29 cellular contexts compared by ENCODE assay signal in the genomic region with DNA sequence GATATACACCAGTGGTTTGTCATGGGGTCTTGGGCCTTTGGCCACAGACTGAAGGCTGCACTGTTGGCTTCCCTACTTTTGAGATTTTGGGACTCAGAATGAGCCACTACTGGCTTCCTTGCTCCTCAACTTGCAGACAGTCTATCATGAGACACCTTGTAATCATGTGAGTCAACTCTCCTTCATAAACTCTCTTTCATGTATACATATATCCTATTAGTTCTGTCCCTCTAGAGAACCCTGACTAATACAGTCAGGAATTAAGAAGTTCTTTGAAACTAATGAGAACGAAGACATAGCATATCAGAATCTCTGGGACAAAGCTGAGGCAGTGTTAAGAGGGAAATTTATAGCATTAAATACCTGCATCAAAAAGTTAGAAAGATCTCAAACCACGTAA.
"Had no signal": no experiment of that assay in that cellular context is flagged by ENCODE, and none has a peak within 500 bp of the region (broad histone marks: within the 10 kb centered on the region; RNA-seq: fewer than 3 reads in every experiment).

No MANE protein-coding gene starts in this region.

- H3K4me3 Mint-ChIP-seq: activated CD4-positive, alpha-beta memory T cell treated with anti-CD3 and anti-CD28 coated beads for 36 hours; activated CD4-positive, alpha-beta T cell treated with anti-CD3 and anti-CD28 coated beads for 36 hours; activated CD4-positive, alpha-beta T cell treated with anti-CD3 and anti-CD28 coated beads, Interleukin-2, amount 10 ng/mL, durations not matched to agents 24 days and 14 days; activated CD8-positive, alpha-beta memory T cell treated with anti-CD3 and anti-CD28 coated beads, Interleukin-2, amount 10 ng/mL, durations not matched to agents 7 days and 5 days; activated CD8-positive, alpha-beta T cell treated with anti-CD3 and anti-CD28 coated beads, Interleukin-2, amount 10 ng/mL, durations not matched to agents 7 days and 5 days; activated naive CD4-positive, alpha-beta T cell treated with anti-CD3 and anti-CD28 coated beads, Interleukin-2, amount 10 ng/mL, durations not matched to agents 7 days and 5 days; activated naive CD8-positive, alpha-beta T cell treated with anti-CD3 and anti-CD28 coated beads, Interleukin-2, amount 10 ng/mL, durations not matched to agents 7 days and 5 days; activated T-helper 1 cell treated with anti-CD3 and anti-CD28 coated beads, Interleukin-12 subunit alpha, Interleukin-12 subunit beta, Interleukin-2, Interleukin-4 antibody, amounts not matched to agents 30 ng/mL and 10 ng/mL and 1 ng/mL, durations not matched to agents 14 hours and 24 hours and 36 hours; T-cell; T-helper 1 cell treated with Interleukin-12 subunit alpha and Interleukin-12 subunit beta and Interleukin-4 antibody, amounts not matched to agents 30 μg/mL and 1 μg/mL, for 36 hours had no signal

- H3K27me3 ChIP-seq: brain microvascular endothelial cell had no signal

- H3K27me3 Mint-ChIP-seq: activated CD4-positive, alpha-beta memory T cell treated with anti-CD3 and anti-CD28 coated beads for 36 hours; activated CD4-positive, alpha-beta T cell treated with anti-CD3 and anti-CD28 coated beads for 36 hours; activated CD4-positive, alpha-beta T cell treated with anti-CD3 and anti-CD28 coated beads, Interleukin-2, amount 10 ng/mL, durations not matched to agents 24 days and 14 days; activated CD8-positive, alpha-beta memory T cell treated with anti-CD3 and anti-CD28 coated beads, Interleukin-2, amount 10 ng/mL, durations not matched to agents 7 days and 5 days; activated naive CD4-positive, alpha-beta T cell treated with anti-CD3 and anti-CD28 coated beads, Interleukin-2, amount 10 ng/mL, durations not matched to agents 7 days and 5 days; activated naive CD8-positive, alpha-beta T cell treated with anti-CD3 and anti-CD28 coated beads, Interleukin-2, amount 10 ng/mL, durations not matched to agents 7 days and 5 days; T-cell had no signal

- H3K36me3 Mint-ChIP-seq: activated CD8-positive, alpha-beta memory T cell treated with anti-CD3 and anti-CD28 coated beads, Interleukin-2, amount 10 ng/mL, durations not matched to agents 7 days and 5 days; activated naive CD4-positive, alpha-beta T cell treated with anti-CD3 and anti-CD28 coated beads, Interleukin-2, amount 10 ng/mL, durations not matched to agents 7 days and 5 days; activated naive CD8-positive, alpha-beta T cell treated with anti-CD3 and anti-CD28 coated beads, Interleukin-2, amount 10 ng/mL, durations not matched to agents 7 days and 5 days had no signal

- DNase-seq: activated CD4-positive, alpha-beta memory T cell treated with anti-CD3 and anti-CD28 coated beads for 36 hours; activated CD4-positive, alpha-beta T cell treated with anti-CD3 and anti-CD28 coated beads for 36 hours; activated CD4-positive, alpha-beta T cell treated with anti-CD3 and anti-CD28 coated beads, Interleukin-2, amount 10 ng/mL, durations not matched to agents 24 days and 14 days; activated CD4-positive, CD25-positive, alpha-beta regulatory T cell; activated CD4-positive, CD25-positive, alpha-beta regulatory T cell treated with anti-CD3 and anti-CD28 coated beads, Interleukin-2, amount 50 U/mL, for 72 hours; activated CD8-positive, alpha-beta memory T cell treated with anti-CD3 and anti-CD28 coated beads, Interleukin-2, amount 10 ng/mL, durations not matched to agents 7 days and 5 days; activated CD8-positive, alpha-beta memory T cell treated with anti-CD3 and anti-CD28 coated beads, Interleukin-2, amount 50 U/mL, for 4 hours; activated CD8-positive, alpha-beta T cell treated with anti-CD3 and anti-CD28 coated beads, Interleukin-2, amount 10 ng/mL, durations not matched to agents 7 days and 5 days; activated gamma-delta T cell; activated naive CD4-positive, alpha-beta T cell; activated naive CD4-positive, alpha-beta T cell treated with anti-CD3 and anti-CD28 coated beads, Interleukin-2, amount 10 ng/mL, durations not matched to agents 7 days and 5 days; activated naive CD8-positive, alpha-beta T cell treated with anti-CD3 and anti-CD28 coated beads, Interleukin-2, amount 10 ng/mL, durations not matched to agents 7 days and 5 days; activated T-cell treated with anti-CD3 and anti-CD28 coated beads, Interleukin-2, amount 50 U/mL, for 1 hour; activated T-cell treated with anti-CD3 and anti-CD28 coated beads, Interleukin-2, amount 50 U/mL, for 48 hours; amniotic stem cell; anterior cingulate cortex; brain microvascular endothelial cell; caudate nucleus; cortex of kidney; dermis blood vessel endothelial cell; effector CD4-positive, alpha-beta T cell; head of caudate nucleus; hippocampal formation; T-cell; T1000 had no signal

- H3K27ac ChIP-seq: brain microvascular endothelial cell had no signal

- H3K4me1 Mint-ChIP-seq: activated CD4-positive, alpha-beta T cell treated with anti-CD3 and anti-CD28 coated beads for 36 hours; activated CD4-positive, alpha-beta T cell treated with anti-CD3 and anti-CD28 coated beads, Interleukin-2, amount 10 ng/mL, durations not matched to agents 24 days and 14 days; activated CD8-positive, alpha-beta memory T cell treated with anti-CD3 and anti-CD28 coated beads, Interleukin-2, amount 10 ng/mL, durations not matched to agents 7 days and 5 days; activated naive CD4-positive, alpha-beta T cell treated with anti-CD3 and anti-CD28 coated beads, Interleukin-2, amount 10 ng/mL, durations not matched to agents 7 days and 5 days; activated naive CD8-positive, alpha-beta T cell treated with anti-CD3 and anti-CD28 coated beads, Interleukin-2, amount 10 ng/mL, durations not matched to agents 7 days and 5 days; T-cell had no signal

- H3K27ac Mint-ChIP-seq: activated CD4-positive, alpha-beta memory T cell treated with anti-CD3 and anti-CD28 coated beads for 36 hours; activated CD4-positive, alpha-beta T cell treated with anti-CD3 and anti-CD28 coated beads for 36 hours; activated CD4-positive, alpha-beta T cell treated with anti-CD3 and anti-CD28 coated beads, Interleukin-2, amount 10 ng/mL, durations not matched to agents 24 days and 14 days; activated CD8-positive, alpha-beta memory T cell treated with anti-CD3 and anti-CD28 coated beads, Interleukin-2, amount 10 ng/mL, durations not matched to agents 7 days and 5 days; activated CD8-positive, alpha-beta T cell treated with anti-CD3 and anti-CD28 coated beads, Interleukin-2, amount 10 ng/mL, durations not matched to agents 7 days and 5 days; activated naive CD4-positive, alpha-beta T cell treated with anti-CD3 and anti-CD28 coated beads, Interleukin-2, amount 10 ng/mL, durations not matched to agents 7 days and 5 days; activated naive CD4-positive, alpha-beta T cell treated with anti-CD3 and anti-CD28 coated beads, Interleukin-2, amount 50 U/mL, for 72 hours; activated naive CD8-positive, alpha-beta T cell treated with anti-CD3 and anti-CD28 coated beads, Interleukin-2, amount 10 ng/mL, durations not matched to agents 7 days and 5 days; activated T-helper 1 cell treated with anti-CD3 and anti-CD28 coated beads, Interleukin-12 subunit alpha, Interleukin-12 subunit beta, Interleukin-2, Interleukin-4 antibody, amounts not matched to agents 30 ng/mL and 10 ng/mL and 1 ng/mL, durations not matched to agents 14 hours and 24 hours and 36 hours; T-cell; T-helper 1 cell treated with Interleukin-12 subunit alpha and Interleukin-12 subunit beta and Interleukin-4 antibody, amounts not matched to agents 30 μg/mL and 1 μg/mL, for 36 hours had no signal

- ATAC-seq: activated CD4-positive, alpha-beta T cell treated with anti-CD3 and anti-CD28 coated beads for 36 hours; activated CD8-positive, alpha-beta memory T cell treated with anti-CD3 and anti-CD28 coated beads, Interleukin-2, amount 10 ng/mL, durations not matched to agents 7 days and 5 days; activated CD8-positive, alpha-beta T cell treated with anti-CD3 and anti-CD28 coated beads, Interleukin-2, amount 10 ng/mL, durations not matched to agents 7 days and 5 days; activated naive CD4-positive, alpha-beta T cell treated with anti-CD3 and anti-CD28 coated beads, Interleukin-2, amount 50 U/mL, for 72 hours; esophagus mucosa; T-cell had no signal
